ENCODE assay signal across 8 cellular contexts in the genomic region with DNA sequence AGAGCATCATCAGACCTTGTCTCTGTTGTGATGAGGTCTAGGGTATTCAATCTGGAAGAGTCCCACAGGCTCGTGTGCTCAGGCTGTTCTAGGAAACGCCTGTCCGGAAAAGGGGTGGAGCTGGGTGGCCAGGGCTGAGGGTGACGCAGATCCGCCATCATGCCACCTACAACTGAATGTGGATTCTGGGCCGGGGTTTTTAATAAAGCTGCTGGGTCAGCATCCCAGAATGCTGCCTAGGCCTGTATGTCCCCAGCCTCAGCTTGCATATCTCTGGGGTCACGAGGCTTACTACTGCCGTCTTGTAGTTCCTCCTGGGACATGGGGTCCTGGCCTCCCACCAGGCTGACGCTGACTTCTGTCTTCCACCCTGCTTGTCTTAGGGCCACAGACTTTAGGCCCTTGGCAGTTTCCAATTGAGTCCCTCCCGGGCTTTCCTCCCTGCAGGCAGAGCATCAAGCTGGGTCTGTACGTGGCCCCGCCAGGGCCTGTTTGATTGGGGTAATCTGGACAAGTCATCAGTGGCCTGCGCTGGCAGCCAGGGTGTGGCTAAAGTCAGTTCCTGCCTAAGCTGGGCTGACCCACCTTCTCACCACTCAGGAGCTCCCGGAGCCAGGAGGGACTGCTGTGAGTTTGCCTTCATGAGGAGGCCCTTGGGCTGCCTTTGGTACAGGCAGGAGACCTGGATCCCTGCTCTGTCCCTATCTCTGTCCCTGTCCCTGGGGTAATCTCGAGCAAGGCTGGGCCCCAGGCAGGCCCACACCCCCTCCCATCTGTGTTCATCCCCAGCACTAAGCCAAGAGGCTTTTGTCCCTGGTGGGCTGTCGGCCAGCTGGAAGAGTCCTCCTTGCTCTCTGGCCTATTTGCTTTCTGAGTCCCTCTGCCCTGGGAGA.
DNase-seq lines count a peak whose midpoint lies in the region; ATAC-seq and TF ChIP-seq lines count a peak whose summit lies in the region.

No MANE protein-coding gene starts in this region.

- H2AFZ ChIP-seq in SK-N-SH (ENCODE audit: low read depth), result no peak overlapping the region
- H2AFZ ChIP-seq in neural progenitor cell (replicated peaks), result no peak overlapping the region

- CTCF ChIA-PET in SK-N-SH (lab: Yijun Ruan, JAX), result interaction anchor here (0.5 to 2.7 kb wide), 6 partner anchors 9 to 81 kb away, joined by 3 to 17 read pairs (median 3); no protein-coding TSS in a partner anchor

- H3K36me3 ChIP-seq in CD4-positive, CD25-positive, alpha-beta regulatory T cell (ENCODE audit: control insufficient read depth, insufficient read depth, low read length), result no peaks in the 10 kb centered on the region
- H3K36me3 ChIP-seq in SK-N-SH (replicated peaks in 1 of 2; ENCODE audit: control insufficient read depth in 1 of 2, insufficient read depth in 2 of 2, low read length in 1 of 2) (peaks cover 0 to 11% of the 10 kb centered on the region in 2 experiments), neural progenitor cell (no peaks in the 10 kb centered on the region)

- H3K9me2 ChIP-seq in SK-N-SH, result no peaks in the 10 kb centered on the region

- H3K9me3 Mint-ChIP-seq in CD4-positive, CD25-positive, alpha-beta regulatory T cell, result no peaks in the 10 kb centered on the region
- H3K9me3 Mint-ChIP-seq in neural progenitor cell, result no peaks in the 10 kb centered on the region
- H3K9me3 Mint-ChIP-seq in activated T-cell treated with anti-CD3 and anti-CD28 coated beads, Interleukin-2, amount 50 U/mL, for 24 hours, result no peaks in the 10 kb centered on the region

- H3K27me3 Mint-ChIP-seq in CD4-positive, CD25-positive, alpha-beta regulatory T cell, result no peaks in the 10 kb centered on the region
- peaks cover 5% of the 10 kb centered on the region for H3K27me3 Mint-ChIP-seq in neural progenitor cell (ENCODE audit: insufficient read depth, low read depth)
- no peaks in the 10 kb centered on the region for H3K27me3 Mint-ChIP-seq in activated T-cell treated with anti-CD3 and anti-CD28 coated beads, Interleukin-2, amount 50 U/mL, for 24 hours

- H3K9me3 ChIP-seq in CD4-positive, CD25-positive, alpha-beta regulatory T cell (ENCODE audit: control insufficient read depth in 2 of 2, low read length in 2 of 2), result no peaks in the 10 kb centered on the region
- H3K9me3 ChIP-seq in SK-N-SH (no peaks in the 10 kb centered on the region), neural progenitor cell (ENCODE audit: low read depth) (no peaks in the 10 kb centered on the region)

- H3K79me2 ChIP-seq in SK-N-SH (ENCODE audit: insufficient read depth) (peaks cover 68% of the 10 kb centered on the region), neural progenitor cell (ENCODE audit: low read depth) (peaks cover 6% of the 10 kb centered on the region)

- TF ChIP-seq CTCF in SK-N-SH (IDR thresholded peaks at IDR 0.05) (no peak), neural progenitor cell (IDR thresholded peaks at IDR 0.05) (no peak), GM13977 (IDR thresholded peaks at IDR 0.05; ENCODE audit: extremely low read depth, insufficient read depth, missing control alignments) (no peak)

- TF ChIP-seq RAD21 in SK-N-SH (IDR thresholded peaks at IDR 0.05; ENCODE audit: low read length), result no peak; the same call in 1 of the 2 replicates

- H3K4me1 Mint-ChIP-seq in CD4-positive, CD25-positive, alpha-beta regulatory T cell, result peaks cover 0 to 77% (median 32%) of the 10 kb centered on the region in 4 donors
- peaks cover 44% of the 10 kb centered on the region for H3K4me1 Mint-ChIP-seq in neural progenitor cell
- peaks cover 56% of the 10 kb centered on the region for H3K4me1 Mint-ChIP-seq in activated T-cell treated with anti-CD3 and anti-CD28 coated beads, Interleukin-2, amount 50 U/mL, for 24 hours (ENCODE audit: low read depth)

- no peaks in the 10 kb centered on the region for H3K27me3 ChIP-seq in CD4-positive, CD25-positive, alpha-beta regulatory T cell (ENCODE audit: control insufficient read depth, insufficient read depth, low read length)
- H3K27me3 ChIP-seq in SK-N-SH (ENCODE audit: insufficient read depth) (no peaks in the 10 kb centered on the region), neural progenitor cell (no peaks in the 10 kb centered on the region)

- no peak overlapping the region for H3K27ac ChIP-seq in CD4-positive, CD25-positive, alpha-beta regulatory T cell (ENCODE audit: insufficient read depth, low read length, poor library complexity, severe bottlenecking)
- H3K27ac ChIP-seq in SK-N-SH (ENCODE audit: low read depth in 2 of 2, low read length in 1 of 2) (peak overlapping the region; percentile 82 to 97), neural progenitor cell (no peak overlapping the region)

- H3K4me3 ChIP-seq in CD4-positive, CD25-positive, alpha-beta regulatory T cell (ENCODE audit: low read depth, low read length), result no peak overlapping the region
- H3K4me3 ChIP-seq in SK-N-SH (ENCODE audit: low read depth in 2 of 2, low read length in 1 of 2) (no peak overlapping the region), neural progenitor cell (no peak overlapping the region)

- no peak for ATAC-seq in CD4-positive, CD25-positive, alpha-beta regulatory T cell (ENCODE audit: low read depth in 2 of 2)
- ATAC-seq in HG02852 (IDR thresholded peaks at IDR 0.05; ENCODE audit: unreplicated experiment), result no peak

- peak overlapping the region; percentile 76 to 94 (median 88) for H3K27ac Mint-ChIP-seq in CD4-positive, CD25-positive, alpha-beta regulatory T cell
- no peak overlapping the region for H3K27ac Mint-ChIP-seq in neural progenitor cell
- H3K27ac Mint-ChIP-seq in activated T-cell treated with anti-CD3 and anti-CD28 coated beads, Interleukin-2, amount 50 U/mL, for 24 hours, result no peak overlapping the region

- in situ Hi-C loops in GM13977 (cut with MboI; ENCODE audit: low pct_unique_long_range_greater_than_20kb, low sequenced_read_pairs, unreplicated experiment), result no loop called here

- H3K4me1 ChIP-seq in CD4-positive, CD25-positive, alpha-beta regulatory T cell (ENCODE audit: control insufficient read depth, insufficient read depth, low read length, poor library complexity, severe bottlenecking), result peaks cover 65% of the 10 kb centered on the region
- H3K4me1 ChIP-seq in SK-N-SH (ENCODE audit: control insufficient read depth in 1 of 2, insufficient read depth in 2 of 2, low read depth in 1 of 2, low read length in 1 of 2), result peaks cover 55 to 94% of the 10 kb centered on the region in 2 experiments; a peak in 3 of 4 replicates
- H3K4me1 ChIP-seq in neural progenitor cell, result peaks cover 47% of the 10 kb centered on the region

- H3F3A ChIP-seq in SK-N-SH (replicated peaks; ENCODE audit: insufficient read depth) (peaks cover 33% of the 10 kb centered on the region), neural progenitor cell (ENCODE audit: low read depth) (peaks cover 11% of the 10 kb centered on the region)

- WGBS in SK-N-SH (ENCODE audit: low lambda C conversion rate), result 78% methylated on average over 14 of the region's 16 CpGs

- H3K4me3 Mint-ChIP-seq in CD4-positive, CD25-positive, alpha-beta regulatory T cell, result peak overlapping the region in 3 of 4 donors; percentile 32 to 64 (median 46)
- H3K4me3 Mint-ChIP-seq in neural progenitor cell, result no peak overlapping the region
- no peak overlapping the region for H3K4me3 Mint-ChIP-seq in activated T-cell treated with anti-CD3 and anti-CD28 coated beads, Interleukin-2, amount 50 U/mL, for 24 hours

- H3K9ac ChIP-seq in SK-N-SH (peak overlapping the region; percentile 70; the same call in 1 of the 2 replicates), neural progenitor cell (no peak overlapping the region)

- DNase-seq in CD4-positive, CD25-positive, alpha-beta regulatory T cell, result peak in 1 of 3 donors; percentile 12
- DNase-seq in SK-N-SH (peak; percentile 75), fibroblast of gingiva (ENCODE audit: low read depth) (peak; percentile 69), neural progenitor cell (ENCODE audit: low spot score) (peak; percentile 58), GM13977 (ENCODE audit: low spot score) (no peak), dedifferentiated amniotic fluid mesenchymal stem cell (ENCODE audit: extremely low spot score) (no peak)
- no peak for DNase-seq in activated T-cell treated with anti-CD3 and anti-CD28 coated beads, Interleukin-2, amount 50 U/mL, for 24 hours

- POLR2A ChIA-PET in SK-N-SH (lab: Yijun Ruan, JAX), result interaction anchor here (0.7 to 1.2 kb wide), 3 partner anchors 9 to 175 kb away, joined by 3 read pairs; no protein-coding TSS in a partner anchor

- no peak for TF ChIP-seq EP300 in SK-N-SH (IDR thresholded peaks at IDR 0.05; ENCODE audit: borderline replicate concordance in 1 of 2, low read depth in 1 of 2, low read length in 1 of 2)

- H3K36me3 Mint-ChIP-seq in CD4-positive, CD25-positive, alpha-beta regulatory T cell, result peaks cover 3% of the 10 kb centered on the region
- H3K36me3 Mint-ChIP-seq in neural progenitor cell, result no peaks in the 10 kb centered on the region
- H3K36me3 Mint-ChIP-seq in activated T-cell treated with anti-CD3 and anti-CD28 coated beads, Interleukin-2, amount 50 U/mL, for 24 hours (ENCODE audit: low read depth), result no peaks in the 10 kb centered on the region

- H4K20me1 ChIP-seq in SK-N-SH (ENCODE audit: insufficient read depth) (no peaks in the 10 kb centered on the region; the same call in 1 of the 2 replicates), neural progenitor cell (ENCODE audit: low read depth) (peaks cover 96% of the 10 kb centered on the region)

- H3K4me2 ChIP-seq in SK-N-SH (peak overlapping the region; percentile 74; the same call in 1 of the 2 replicates), neural progenitor cell (peak overlapping the region; percentile 27)

TF ChIP-seq in SK-N-SH, 30 proteins besides CTCF, POLR2A, EP300 and RAD21 (continues in another document):
- TF ChIP-seq SMC3 (IDR thresholded peaks at IDR 0.05; ENCODE audit: low read depth, low read length), result peak; percentile 2; the same call in 1 of the 2 replicates
- TF ChIP-seq NFIC (IDR thresholded peaks at IDR 0.05; ENCODE audit: borderline replicate concordance), result no peak
- peak; percentile 63 for TF ChIP-seq GATA2 (CRISPR knock-in tag; IDR thresholded peaks at IDR 0.05)
- TF ChIP-seq ELF1 (IDR thresholded peaks at IDR 0.05), result no peak
- no peak for TF ChIP-seq TCF12 (IDR thresholded peaks at IDR 0.05)
- no peak for TF ChIP-seq FOXJ3 (CRISPR knock-in tag; IDR thresholded peaks at IDR 0.05)
- TF ChIP-seq SIN3A (IDR thresholded peaks at IDR 0.05; ENCODE audit: borderline replicate concordance, low read depth, low read length), result no peak
- no peak for TF ChIP-seq FOXM1 (IDR thresholded peaks at IDR 0.05; ENCODE audit: low read depth)
- no peak for TF ChIP-seq RCOR1 (IDR thresholded peaks at IDR 0.05; ENCODE audit: low read length)
- no peak for TF ChIP-seq POLR2AphosphoS5 (IDR thresholded peaks at IDR 0.05; ENCODE audit: low read depth, low read length)

Comparison
In these comparisons a context has a peak if more than half of its experiments do, and no peak if none do; other contexts are left out.
1. DNase-seq: peak in SK-N-SH (single experiment), fibroblast of gingiva (single experiment) and neural progenitor cell (single experiment); none in GM13977 (single experiment), dedifferentiated amniotic fluid mesenchymal stem cell (single experiment) and activated T-cell treated with anti-CD3 and anti-CD28 coated beads, Interleukin-2, amount 50 U/mL, for 24 hours (single experiment).
2. H3K27ac ChIP-seq: peak in SK-N-SH (2 of 2); none in CD4-positive, CD25-positive, alpha-beta regulatory T cell (single experiment) and neural progenitor cell (single experiment).
3. H3K27ac Mint-ChIP-seq: peak in CD4-positive, CD25-positive, alpha-beta regulatory T cell (3 of 3); none in neural progenitor cell (single experiment) and activated T-cell treated with anti-CD3 and anti-CD28 coated beads, Interleukin-2, amount 50 U/mL, for 24 hours (single experiment).
4. H3K4me3 Mint-ChIP-seq: peak in CD4-positive, CD25-positive, alpha-beta regulatory T cell (3 of 4); none in neural progenitor cell (single experiment) and activated T-cell treated with anti-CD3 and anti-CD28 coated beads, Interleukin-2, amount 50 U/mL, for 24 hours (single experiment).